In the genomic region with DNA sequence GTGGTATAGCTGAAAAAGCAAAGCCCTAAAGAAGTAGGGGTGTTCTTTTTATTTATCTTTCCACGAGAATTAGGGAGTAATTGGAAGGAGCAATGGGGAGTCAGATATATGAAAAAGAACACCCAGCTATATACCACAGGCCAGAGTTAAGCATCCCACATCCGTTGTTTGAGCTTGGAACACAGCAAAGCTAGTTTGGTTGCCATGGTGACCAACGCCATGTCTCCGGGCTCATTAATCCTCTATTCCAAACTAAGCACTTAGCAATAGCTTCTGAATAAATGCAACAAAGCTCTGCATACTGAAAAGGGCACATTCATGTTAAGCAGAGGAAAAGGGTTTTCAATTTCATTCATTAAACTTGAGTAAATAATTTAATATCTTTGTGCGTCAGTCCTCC, we compare ENCODE assay signal across 9 cellular contexts. TPM values are rescaled to one million over a fixed set of nuclear protein-coding genes. Genes with fewer than 3 reads are reported as not detected.
DNase-seq lines count a peak whose midpoint lies in the region; ATAC-seq and TF ChIP-seq lines count a peak whose summit lies in the region.
"Had no signal": no experiment of that assay in that cellular context is flagged by ENCODE, and none has a peak within 500 bp of the region (broad histone marks: within the 10 kb centered on the region; RNA-seq: fewer than 3 reads in every experiment).

No MANE protein-coding gene starts in this region.

- H3K27ac ChIP-seq in heart left ventricle = no peak overlapping the region

- ATAC-seq in GM21737 (IDR thresholded peaks at IDR 0.05; ENCODE audit: unreplicated experiment) = peak; percentile 47
- ATAC-seq in GM21367 (IDR thresholded peaks at IDR 0.05; ENCODE audit: unreplicated experiment) = no peak
- ATAC-seq in T-helper 17 cell = no peak
- ATAC-seq in heart left ventricle = no peak

- intact Hi-C loops in heart left ventricle (cut with DNase I) = no loop called here

- H3K4me3 ChIP-seq in cardiac fibroblast (replicated peaks in 1 of 2; ENCODE audit: low read depth in 2 of 2, low read length in 2 of 2) (no peak overlapping the region), heart left ventricle (no peak overlapping the region)

- peaks cover 0 to 4% (median 0%) of the 10 kb centered on the region in 9 donors for H3K27me3 ChIP-seq in heart left ventricle

- H3K27ac Mint-ChIP-seq in T-helper 17 cell = no peak overlapping the region
- H3K27ac Mint-ChIP-seq: activated B cell treated with CpG ODN at 0.5 μM for 24 hours had no signal

- peaks cover 12% of the 10 kb centered on the region for H3K27me3 Mint-ChIP-seq in T-helper 17 cell

- DNase-seq in AG08396 (ENCODE audit: low spot score) (peak; percentile 13), NCI-H2081 (lab: John Stamatoyannopoulos, UW) (peak; percentile 84 to 87), cardiac fibroblast (ENCODE audit: low read depth in 2 of 2) (peak; percentile 50 to 66), putamen (ENCODE audit: low spot score) (peak; percentile 75), T-helper 17 cell (no peak), heart left ventricle (no peak)
- DNase-seq: activated B cell treated with CpG ODN at 0.5 μM for 24 hours had no signal

- TF ChIP-seq POLR2A in heart left ventricle (IDR thresholded peaks at IDR 0.05) = no peak

- no peaks in the 10 kb centered on the region for H3K36me3 Mint-ChIP-seq in T-helper 17 cell (ENCODE audit: low read depth)

- no peaks in the 10 kb centered on the region for H3K36me3 ChIP-seq in heart left ventricle

- H3K9me3 ChIP-seq in T-helper 17 cell (ENCODE audit: control insufficient read depth, low read length, poor library complexity, severe bottlenecking) (no peaks in the 10 kb centered on the region), heart left ventricle (no peaks in the 10 kb centered on the region)

- H3K4me1 ChIP-seq in heart left ventricle = peaks cover 0 to 3% (median 0%) of the 10 kb centered on the region in 12 donors

- TF ChIP-seq CTCF in cardiac fibroblast (IDR thresholded peaks at IDR 0.05; ENCODE audit: low read depth, low read length) (no peak), heart left ventricle (IDR thresholded peaks at IDR 0.05) (no peak)

- H3K4me1 Mint-ChIP-seq in T-helper 17 cell = peaks cover 4% of the 10 kb centered on the region

- WGBS in heart left ventricle, 4 donors = 36 to 52% (median 44%) methylated on average over 5 of the region's 5 CpGs

- H3K4me3 Mint-ChIP-seq in T-helper 17 cell = no peak overlapping the region
- H3K4me3 Mint-ChIP-seq: activated B cell treated with CpG ODN at 0.5 μM for 24 hours had no signal

RNA-seq across cellular contexts. Expression of gene ASB4, which starts 23.5 kb away (rescaled TPM):
- total RNA-seq in T-helper 17 cell (not detected), heart left ventricle (10 to 100 TPM in 1 of 9 donors, 1 to 10 TPM in 8; 2.1 to 11.5 (median 3.3) TPM)
- 1 to 10 TPM in 1 of 2 donors, under 1 TPM in 1; 0.18 to 1.9 TPM for polyA plus RNA-seq in heart left ventricle
- total RNA-seq: activated B cell treated with CpG ODN at 0.5 μM for 24 hours had no signal

Comparison
In these comparisons a context has a peak if more than half of its experiments do, and no peak if none do; other contexts are left out.
1. DNase-seq: peak in AG08396 (single experiment), NCI-H2081 (2 of 2), cardiac fibroblast (2 of 2) and putamen (single experiment); none in T-helper 17 cell (0 of 3) and heart left ventricle (0 of 5).